Comparison of ENCODE assay signal across 8 cellular contexts in genomic region chr3:28347374-28348285, GRCh38. TPM values are rescaled to one million over a fixed set of nuclear protein-coding genes. Genes with fewer than 3 reads are reported as not detected.
DNase-seq lines count a peak whose midpoint lies in the region; ATAC-seq and TF ChIP-seq lines count a peak whose summit lies in the region.

No MANE protein-coding gene starts in this region.

- H3K27ac Mint-ChIP-seq in activated CD8-positive, alpha-beta T cell treated with anti-CD3 and anti-CD28 coated beads for 36 hours, result peak overlapping the region; percentile 93
- peak overlapping the region; percentile 97 for H3K27ac Mint-ChIP-seq in glutamatergic neuron (ENCODE audit: unreplicated experiment)

- CTCF ChIA-PET in AG04450 (lab: Charles Lee) (interaction anchor here (1.3 to 2.2 kb wide), 2 partner anchors 13 to 20 kb away, joined by 5 to 8 read pairs; no protein-coding TSS in a partner anchor), HEK293 (lab: Yijun Ruan, JAX) (no interaction called here)
- CTCF ChIA-PET in activated CD8-positive, alpha-beta T cell treated with anti-CD3 and anti-CD28 coated beads for 36 hours (lab: Charles Lee), result interaction anchor here (1.3 to 2.0 kb wide), 4 partner anchors 8 to 625 kb away, joined by 4 to 12 read pairs (median 6); partner anchors contain the start of gene EOMES

- DNase-seq in AG04450 (ENCODE audit: low read depth, low spot score) (no peak), glutamatergic neuron (peak; percentile 20), sigmoid colon (no peak), NCI-H345 treated with DMSO at 0.1 percent for 48 hours (lab: John Stamatoyannopoulos, UW; ENCODE audit: unreplicated experiment) (no peak)
- peak; percentile 8 for DNase-seq in activated CD8-positive, alpha-beta T cell treated with anti-CD3 and anti-CD28 coated beads for 36 hours

- peak in 3 of 4 donors; percentile 27 to 61 (median 58) for TF ChIP-seq EP300 in sigmoid colon (IDR thresholded peaks at IDR 0.05)

- POLR2A ChIA-PET in AG04450 (lab: Yijun Ruan, JAX) (interaction anchor here (0.5 to 1.5 kb wide), 2 partner anchors 27 to 716 kb away, joined by 3 to 5 read pairs; no protein-coding TSS in a partner anchor), HEK293 (lab: Yijun Ruan, JAX) (interaction anchor here (0.6 kb wide), 1 partner anchor 672 kb away, joined by 3 read pairs; no protein-coding TSS in a partner anchor)
- POLR2A ChIA-PET in activated CD8-positive, alpha-beta T cell treated with anti-CD3 and anti-CD28 coated beads for 36 hours (lab: Charles Lee), result interaction anchor here (1.2 kb wide), 3 partner anchors 37 to 628 kb away, joined by 3 to 5 read pairs (median 3); no protein-coding TSS in a partner anchor

- intact Hi-C loops in activated CD8-positive, alpha-beta T cell treated with anti-CD3 and anti-CD28 coated beads for 36 hours (cut with micrococcal nuclease), result no loop called here
- intact Hi-C loops in sigmoid colon (cut with DNase I), result loop anchor here (5.0 kb wide), 1 partner anchor 105 kb away; the partner anchor contains the start of gene CMC1

- H3K9me3 ChIP-seq in AG04450 (ENCODE audit: control insufficient read depth, insufficient read depth, low read length) (no peaks in the 10 kb centered on the region), HEK293 (ENCODE audit: control insufficient read depth, insufficient read depth, low read depth, low read length) (no peaks in the 10 kb centered on the region), sigmoid colon (no peaks in the 10 kb centered on the region)

- H3K27me3 ChIP-seq in AG04450 (ENCODE audit: control insufficient read depth, insufficient read depth, low read length), result no peaks in the 10 kb centered on the region
- no peaks in the 10 kb centered on the region for H3K27me3 ChIP-seq in sigmoid colon

- peaks cover 46% of the 10 kb centered on the region for H3K4me1 Mint-ChIP-seq in activated CD8-positive, alpha-beta T cell treated with anti-CD3 and anti-CD28 coated beads for 36 hours (ENCODE audit: low read depth)
- peaks cover 6% of the 10 kb centered on the region for H3K4me1 Mint-ChIP-seq in glutamatergic neuron (ENCODE audit: low read depth, unreplicated experiment)

- no peak for TF ChIP-seq POLR2A in sigmoid colon (IDR thresholded peaks at IDR 0.05)
- TF ChIP-seq POLR2A in GM18505 (IDR thresholded peaks at IDR 0.05; ENCODE audit: borderline replicate concordance, extremely low read depth, insufficient read depth, insufficient read length), result no peak

- H3K36me3 ChIP-seq in HEK293 (ENCODE audit: control insufficient read depth in 2 of 2, insufficient read depth in 1 of 2, low read length in 2 of 2) (no peaks in the 10 kb centered on the region), sigmoid colon (no peaks in the 10 kb centered on the region)

- no peak for ATAC-seq in activated CD8-positive, alpha-beta T cell treated with anti-CD3 and anti-CD28 coated beads for 36 hours
- ATAC-seq in HG02623 (IDR thresholded peaks at IDR 0.05; ENCODE audit: unreplicated experiment) (no peak), GM18505 (IDR thresholded peaks at IDR 0.05; ENCODE audit: unreplicated experiment) (no peak)

- peak overlapping the region; percentile 84 for H3K4me3 ChIP-seq in AG04450 (ENCODE audit: low read depth, low read length)
- H3K4me3 ChIP-seq in HEK293 (ENCODE audit: low read depth, low read length), result peak overlapping the region; percentile 91
- H3K4me3 ChIP-seq in sigmoid colon, result peak overlapping the region; percentile 60 to 88 (median 77)

- no peak for TF ChIP-seq CTCF in AG04450 (IDR thresholded peaks at IDR 0.05; ENCODE audit: low read depth, low read length)
- no peak for TF ChIP-seq CTCF in HEK293 (tag by site-specific recombination; IDR thresholded peaks at IDR 0.05)
- no peak for TF ChIP-seq CTCF in activated CD8-positive, alpha-beta T cell treated with anti-CD3 and anti-CD28 coated beads for 36 hours (IDR thresholded peaks at IDR 0.05)
- no peak for TF ChIP-seq CTCF in glutamatergic neuron (IDR thresholded peaks at IDR 0.05; ENCODE audit: partially characterized antibody, unreplicated experiment)
- no peak for TF ChIP-seq CTCF in sigmoid colon (IDR thresholded peaks at IDR 0.05)

- peak overlapping the region; percentile 99 for H3K27ac ChIP-seq in AG04450 (ENCODE audit: low read depth, low read length)
- H3K27ac ChIP-seq in HEK293 (ENCODE audit: extremely low read depth, low read depth, low read length), result peak overlapping the region; percentile 89
- peak overlapping the region; percentile 95 to 99 (median 98) for H3K27ac ChIP-seq in sigmoid colon

- no peaks in the 10 kb centered on the region for H3K27me3 Mint-ChIP-seq in activated CD8-positive, alpha-beta T cell treated with anti-CD3 and anti-CD28 coated beads for 36 hours
- no peaks in the 10 kb centered on the region for H3K27me3 Mint-ChIP-seq in glutamatergic neuron (ENCODE audit: unreplicated experiment)

- H3K36me3 Mint-ChIP-seq in activated CD8-positive, alpha-beta T cell treated with anti-CD3 and anti-CD28 coated beads for 36 hours (ENCODE audit: low read depth), result peaks cover 25% of the 10 kb centered on the region
- H3K36me3 Mint-ChIP-seq in glutamatergic neuron (ENCODE audit: unreplicated experiment), result no peaks in the 10 kb centered on the region

- H3K9me3 Mint-ChIP-seq in activated CD8-positive, alpha-beta T cell treated with anti-CD3 and anti-CD28 coated beads for 36 hours, result peaks cover 2% of the 10 kb centered on the region
- peaks cover 2% of the 10 kb centered on the region for H3K9me3 Mint-ChIP-seq in glutamatergic neuron (ENCODE audit: unreplicated experiment)

- WGBS in sigmoid colon, 2 donors, result 24 to 35% methylated on average over 17 of the region's 17 CpGs

- no peaks in the 10 kb centered on the region for H3K4me1 ChIP-seq in HEK293 (ENCODE audit: control insufficient read depth, insufficient read depth, low read length)
- peaks cover 0 to 62% (median 28%) of the 10 kb centered on the region in 4 donors for H3K4me1 ChIP-seq in sigmoid colon

- peak overlapping the region; percentile 96 for H3K4me3 Mint-ChIP-seq in activated CD8-positive, alpha-beta T cell treated with anti-CD3 and anti-CD28 coated beads for 36 hours
- H3K4me3 Mint-ChIP-seq in glutamatergic neuron (ENCODE audit: unreplicated experiment), result peak overlapping the region; percentile 96

TF ChIP-seq in HEK293, 187 proteins besides CTCF, POLR2A, EP300 and RAD21:
- TF ChIP-seq ZNF664 (tag by site-specific recombination; IDR thresholded peaks at IDR 0.05) (peak; percentile 78; the same call in 1 of the 2 replicates), PRDM1 (tag by site-specific recombination; IDR thresholded peaks at IDR 0.05) (0 out of 2 replicates have a peak, but pooled peaks have one; percentile 22), ZNF510 (tag by site-specific recombination; IDR thresholded peaks at IDR 0.05; ENCODE audit: insufficient replicate concordance) (no peak), TCF7L2 (IDR thresholded peaks at IDR 0.05; ENCODE audit: borderline replicate concordance, low read depth, low read length) (no peak)

RNA-seq across cellular contexts. Expression of gene ZCWPW2, which starts 0.9 kb away (rescaled TPM):
- polyA plus RNA-seq in AG04450 (2011; rRNA removed), result 0.65 and 0.76 TPM in 2 replicates
- 0.43 TPM in 1 of 2 replicates, not detected in the other for polyA minus RNA-seq in AG04450 (2011; rRNA and poly(A)+ RNA removed)
- under 1 TPM in 1 of 2 experiments, not detected in 1; 0.68 TPM for total RNA-seq in activated CD8-positive, alpha-beta T cell treated with anti-CD3 and anti-CD28 coated beads for 36 hours
- 0.49 TPM for total RNA-seq in glutamatergic neuron (ENCODE audit: unreplicated experiment)
- 1 to 10 TPM; 1.2 to 6.4 (median 3.0) TPM for total RNA-seq in sigmoid colon
- polyA plus RNA-seq in sigmoid colon, result under 1 TPM in 2 of 3 donors, not detected in 1; 0.25 to 0.92 TPM

RNA-seq across cellular contexts. Expression of gene AZI2, which starts 1.0 kb away (rescaled TPM):
- 119 and 164 TPM in 2 replicates for polyA plus RNA-seq in AG04450 (2011; rRNA removed)
- 37.5 and 79.5 TPM in 2 replicates for polyA minus RNA-seq in AG04450 (2011; rRNA and poly(A)+ RNA removed)
- total RNA-seq in activated CD8-positive, alpha-beta T cell treated with anti-CD3 and anti-CD28 coated beads for 36 hours, result 10 to 100 TPM; 35.1 to 39.1 TPM
- total RNA-seq in glutamatergic neuron (ENCODE audit: unreplicated experiment), result 54.4 TPM
- 10 to 100 TPM; 54.0 to 87.0 (median 63.7) TPM for total RNA-seq in sigmoid colon
- 10 to 100 TPM; 25.0 to 51.1 (median 50.9) TPM for polyA plus RNA-seq in sigmoid colon

Comparison
In these comparisons a context has a peak if more than half of its experiments do, and no peak if none do; other contexts are left out.
1. DNase-seq: peak in activated CD8-positive, alpha-beta T cell treated with anti-CD3 and anti-CD28 coated beads for 36 hours (single experiment) and glutamatergic neuron (single experiment); none in AG04450 (single experiment), sigmoid colon (single experiment) and NCI-H345 treated with DMSO at 0.1 percent for 48 hours (single experiment).
2. Peak in every context shown above with its lines, with median percentiles within 50 percentile points of each other: H3K27ac ChIP-seq and H3K4me3 ChIP-seq.